Comparison of ENCODE assay signal across 13 cellular contexts in the genomic region with DNA sequence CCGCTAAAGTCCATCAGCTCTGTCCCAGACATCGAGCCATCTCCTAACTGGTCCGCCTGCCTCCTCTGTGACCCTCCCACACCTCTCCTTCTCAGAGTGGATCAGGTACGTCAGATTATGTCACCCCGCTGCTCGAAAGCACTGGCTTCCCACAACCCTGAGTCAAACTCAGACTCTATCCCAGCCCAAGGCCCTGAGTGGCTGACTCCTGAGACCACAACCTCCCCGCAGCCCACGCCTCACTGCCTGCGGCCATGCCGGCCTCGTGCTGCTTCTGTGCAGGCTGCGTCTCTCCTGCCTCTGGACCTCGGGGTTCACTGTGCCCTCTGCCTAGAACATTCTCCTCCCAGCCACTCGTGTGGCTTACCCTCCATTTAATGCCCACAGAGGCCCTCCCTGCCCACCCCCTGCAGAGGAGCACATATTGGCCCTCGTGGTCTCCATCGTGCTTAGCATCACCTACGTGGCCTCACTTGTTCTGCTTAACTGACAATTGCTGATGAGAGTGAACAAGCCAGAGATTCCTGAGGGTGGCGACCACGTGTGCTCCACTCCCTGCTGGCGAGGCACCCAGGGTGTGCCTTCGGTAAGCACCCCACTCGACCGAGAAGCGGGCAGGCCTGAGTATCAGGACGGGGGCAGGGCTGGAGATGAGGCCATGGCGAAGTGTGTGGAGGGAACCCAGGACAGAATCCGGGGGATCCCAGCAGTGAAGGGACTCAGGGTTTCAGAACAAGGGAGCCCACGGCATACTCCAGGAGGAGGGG. TPM values are rescaled to one million over a fixed set of nuclear protein-coding genes. Genes with fewer than 3 reads are reported as not detected.
DNase-seq lines count a peak whose midpoint lies in the region; ATAC-seq, FAIRE-seq and TF ChIP-seq lines count a peak whose summit lies in the region.
"Had no signal": no experiment of that assay in that cellular context is flagged by ENCODE, and none has a peak within 500 bp of the region (broad histone marks: within the 10 kb centered on the region; RNA-seq: fewer than 3 reads in every experiment).

No MANE protein-coding gene starts in this region.

- CTCF ChIA-PET in activated CD8-positive, alpha-beta T cell treated with anti-CD3 and anti-CD28 coated beads, Interleukin-2, amount 10 ng/mL, durations not matched to agents 7 days and 5 days (lab: Charles Lee): interaction anchor here (1.3 to 5.1 kb wide), 4 partner anchors 11 to 70 kb away, joined by 4 to 47 read pairs (median 26); partner anchors contain the start of genes DACT3, FKRP and PRKD2
- CTCF ChIA-PET in activated CD8-positive, alpha-beta T cell treated with anti-CD3 and anti-CD28 coated beads for 36 hours (lab: Charles Lee): interaction anchor here (0.6 to 6.4 kb wide), 5 partner anchors 10 to 1679 kb away, joined by 3 to 95 read pairs (median 5); no protein-coding TSS in a partner anchor

- peaks cover 25% of the 10 kb centered on the region for H3K4me1 Mint-ChIP-seq in activated CD8-positive, alpha-beta T cell treated with anti-CD3 and anti-CD28 coated beads, Interleukin-2, amount 10 ng/mL, durations not matched to agents 7 days and 5 days (ENCODE audit: low read depth)
- peaks cover 11% of the 10 kb centered on the region for H3K4me1 Mint-ChIP-seq in activated CD8-positive, alpha-beta T cell treated with anti-CD3 and anti-CD28 coated beads for 36 hours (ENCODE audit: low read depth)

- POLR2A ChIA-PET in activated CD8-positive, alpha-beta T cell treated with anti-CD3 and anti-CD28 coated beads, Interleukin-2, amount 10 ng/mL, durations not matched to agents 7 days and 5 days (lab: Charles Lee): no interaction called here
- POLR2A ChIA-PET in activated CD8-positive, alpha-beta T cell treated with anti-CD3 and anti-CD28 coated beads for 36 hours (lab: Charles Lee): interaction anchor here (1.1 kb wide), 1 partner anchor 14 kb away, joined by 3 read pairs; no protein-coding TSS in a partner anchor

- H3K27me3 ChIP-seq in esophagus (ENCODE audit: control insufficient read depth in 1 of 2, insufficient read depth in 2 of 2, low read length in 2 of 2) (no peaks in the 10 kb centered on the region), skeletal muscle tissue (ENCODE audit: control insufficient read depth in 3 of 3, insufficient read depth in 3 of 3, low read length in 3 of 3) (no peaks in the 10 kb centered on the region)

- TF ChIP-seq CTCF in activated CD8-positive, alpha-beta T cell treated with anti-CD3 and anti-CD28 coated beads for 36 hours (IDR thresholded peaks at IDR 0.05): no peak

- peak; percentile 93 for FAIRE-seq in RCC 7860 (lab: Jason Lieb, UNC)
- FAIRE-seq: frontal cortex had no signal

- no peak overlapping the region for H3K9ac ChIP-seq in skeletal muscle tissue (ENCODE audit: low read depth in 1 of 3, low read length in 3 of 3)

- H3K4me3 Mint-ChIP-seq in activated CD8-positive, alpha-beta T cell treated with anti-CD3 and anti-CD28 coated beads, Interleukin-2, amount 10 ng/mL, durations not matched to agents 7 days and 5 days: no peak overlapping the region
- H3K4me3 Mint-ChIP-seq in activated CD8-positive, alpha-beta T cell treated with anti-CD3 and anti-CD28 coated beads for 36 hours: no peak overlapping the region

- 79 to 82% methylated on average over 28 of the region's 28 CpGs for WGBS in esophagus, 2 donors

- peaks cover 55% of the 10 kb centered on the region for H3K36me3 Mint-ChIP-seq in activated CD8-positive, alpha-beta T cell treated with anti-CD3 and anti-CD28 coated beads, Interleukin-2, amount 10 ng/mL, durations not matched to agents 7 days and 5 days (ENCODE audit: low read depth)
- peaks cover 28% of the 10 kb centered on the region for H3K36me3 Mint-ChIP-seq in activated CD8-positive, alpha-beta T cell treated with anti-CD3 and anti-CD28 coated beads for 36 hours (ENCODE audit: low read depth)

- H3K9me3 ChIP-seq in esophagus (ENCODE audit: control insufficient read depth in 2 of 2, insufficient read depth in 1 of 2, low read depth in 1 of 2, low read length in 1 of 2) (no peaks in the 10 kb centered on the region), skeletal muscle tissue (ENCODE audit: control insufficient read depth in 3 of 3, low read length in 3 of 3) (no peaks in the 10 kb centered on the region)
- H3K9me3 ChIP-seq: thoracic aorta had no signal

- H3K27ac ChIP-seq in esophagus (ENCODE audit: low read depth in 2 of 2, low read length in 1 of 2) (peak overlapping the region; percentile 57), skeletal muscle tissue (ENCODE audit: low read depth, low read length) (peak overlapping the region; percentile 31)

- DNase-seq in activated CD8-positive, alpha-beta T cell treated with anti-CD3 and anti-CD28 coated beads, Interleukin-2, amount 10 ng/mL, durations not matched to agents 7 days and 5 days: no peak
- DNase-seq in activated CD8-positive, alpha-beta T cell treated with anti-CD3 and anti-CD28 coated beads for 36 hours: no peak
- DNase-seq in RCC 7860 (ENCODE audit: low spot score) (peak; percentile 93), SIG-M5 (lab: John Stamatoyannopoulos, UW) (no peak)
- DNase-seq: activated CD4-positive, alpha-beta T cell treated with anti-CD3 and anti-CD28 coated beads, Interleukin-2, amount 50 U/mL, for 1 hour; activated gamma-delta T cell treated with Interleukin-2 at 50 U/mL for 16 hours; naive B cell had no signal

- H3K36me3 ChIP-seq in esophagus (ENCODE audit: control insufficient read depth in 2 of 2, insufficient read depth in 2 of 2, low read length in 1 of 2) (peaks cover 12 to 64% of the 10 kb centered on the region in 2 donors), skeletal muscle tissue (ENCODE audit: control insufficient read depth in 3 of 3, insufficient read depth in 3 of 3, low read length in 3 of 3) (peaks cover 66 to 71% (median 69%) of the 10 kb centered on the region in 3 donors)

- no peak for ATAC-seq in activated CD8-positive, alpha-beta T cell treated with anti-CD3 and anti-CD28 coated beads, Interleukin-2, amount 10 ng/mL, durations not matched to agents 7 days and 5 days
- ATAC-seq in activated CD8-positive, alpha-beta T cell treated with anti-CD3 and anti-CD28 coated beads for 36 hours: no peak
- ATAC-seq in HG03139 (IDR thresholded peaks at IDR 0.05; ENCODE audit: unreplicated experiment) (no peak), GM21515 (IDR thresholded peaks at IDR 0.05; ENCODE audit: unreplicated experiment) (no peak)

- peaks cover 0 to 27% of the 10 kb centered on the region in 2 donors for H3K4me1 ChIP-seq in esophagus (ENCODE audit: control insufficient read depth in 2 of 2, insufficient read depth in 2 of 2, low read length in 1 of 2)
- peaks cover 21 to 34% (median 23%) of the 10 kb centered on the region in 3 donors for H3K4me1 ChIP-seq in skeletal muscle tissue (ENCODE audit: control insufficient read depth in 3 of 3, insufficient read depth in 3 of 3, low read length in 3 of 3)

- H3K4me3 ChIP-seq in esophagus (ENCODE audit: low read depth in 1 of 2, low read length in 2 of 2): no peak overlapping the region
- no peak overlapping the region for H3K4me3 ChIP-seq in skeletal muscle tissue (ENCODE audit: low read length in 3 of 3)
- H3K4me3 ChIP-seq: thoracic aorta had no signal

- H3K27me3 Mint-ChIP-seq in activated CD8-positive, alpha-beta T cell treated with anti-CD3 and anti-CD28 coated beads, Interleukin-2, amount 10 ng/mL, durations not matched to agents 7 days and 5 days (ENCODE audit: low read depth): no peaks in the 10 kb centered on the region
- H3K27me3 Mint-ChIP-seq in activated CD8-positive, alpha-beta T cell treated with anti-CD3 and anti-CD28 coated beads for 36 hours: no peaks in the 10 kb centered on the region
- H3K27me3 Mint-ChIP-seq: naive B cell had no signal

- H3K27ac Mint-ChIP-seq in activated CD8-positive, alpha-beta T cell treated with anti-CD3 and anti-CD28 coated beads, Interleukin-2, amount 10 ng/mL, durations not matched to agents 7 days and 5 days: peak overlapping the region; percentile 58
- H3K27ac Mint-ChIP-seq in activated CD8-positive, alpha-beta T cell treated with anti-CD3 and anti-CD28 coated beads for 36 hours: no peak overlapping the region

- no peaks in the 10 kb centered on the region for H3K9me3 Mint-ChIP-seq in activated CD8-positive, alpha-beta T cell treated with anti-CD3 and anti-CD28 coated beads, Interleukin-2, amount 10 ng/mL, durations not matched to agents 7 days and 5 days (ENCODE audit: insufficient read depth)
- no peaks in the 10 kb centered on the region for H3K9me3 Mint-ChIP-seq in activated CD8-positive, alpha-beta T cell treated with anti-CD3 and anti-CD28 coated beads for 36 hours
- H3K9me3 Mint-ChIP-seq: naive B cell had no signal

- intact Hi-C loops in activated CD8-positive, alpha-beta T cell treated with anti-CD3 and anti-CD28 coated beads for 36 hours (cut with micrococcal nuclease): no loop called here

RNA-seq across cellular contexts. Expression of gene FKRP, which starts 13.5 kb away (rescaled TPM):
- total RNA-seq in activated CD8-positive, alpha-beta T cell treated with anti-CD3 and anti-CD28 coated beads, Interleukin-2, amount 10 ng/mL, durations not matched to agents 7 days and 5 days: 10 to 100 TPM; 15.3 to 18.4 TPM
- total RNA-seq in activated CD8-positive, alpha-beta T cell treated with anti-CD3 and anti-CD28 coated beads for 36 hours: 10 to 100 TPM in 1 of 2 experiments, 1 to 10 TPM in 1; 7.7 to 10.1 TPM
- 10 to 100 TPM in 1 of 2 donors, 1 to 10 TPM in 1; 7.1 to 10.1 TPM for polyA plus RNA-seq in esophagus
- total RNA-seq in skeletal muscle tissue: 5.7 TPM

RNA-seq across cellular contexts. Expression of gene STRN4, which starts 13.9 kb away (rescaled TPM):
- total RNA-seq in activated CD8-positive, alpha-beta T cell treated with anti-CD3 and anti-CD28 coated beads, Interleukin-2, amount 10 ng/mL, durations not matched to agents 7 days and 5 days: 10 to 100 TPM; 79.6 to 90.2 TPM
- 10 to 100 TPM; 52.5 to 63.5 TPM for total RNA-seq in activated CD8-positive, alpha-beta T cell treated with anti-CD3 and anti-CD28 coated beads for 36 hours
- polyA plus RNA-seq in esophagus: 10 to 100 TPM; 53.2 to 55.6 TPM
- total RNA-seq in skeletal muscle tissue: 28.2 TPM

RNA-seq across cellular contexts. Expression of gene PRKD2, which starts 15.4 kb away (rescaled TPM):
- 100 to 1,000 TPM; 161 to 166 TPM for total RNA-seq in activated CD8-positive, alpha-beta T cell treated with anti-CD3 and anti-CD28 coated beads, Interleukin-2, amount 10 ng/mL, durations not matched to agents 7 days and 5 days
- 10 to 100 TPM; 81.1 to 86.0 TPM for total RNA-seq in activated CD8-positive, alpha-beta T cell treated with anti-CD3 and anti-CD28 coated beads for 36 hours
- 10 to 100 TPM; 30.1 to 34.7 TPM for polyA plus RNA-seq in esophagus
- total RNA-seq in skeletal muscle tissue: 13.6 TPM

RNA-seq across cellular contexts. Expression of gene SLC1A5, which starts 56.0 kb away (rescaled TPM):
- 100 to 1,000 TPM; 176 to 178 TPM for total RNA-seq in activated CD8-positive, alpha-beta T cell treated with anti-CD3 and anti-CD28 coated beads, Interleukin-2, amount 10 ng/mL, durations not matched to agents 7 days and 5 days
- 100 to 1,000 TPM; 235 TPM for total RNA-seq in activated CD8-positive, alpha-beta T cell treated with anti-CD3 and anti-CD28 coated beads for 36 hours
- 10 to 100 TPM; 40.3 to 84.4 TPM for polyA plus RNA-seq in esophagus
- total RNA-seq in skeletal muscle tissue: 24.5 TPM
